Comparison of ENCODE assay signal across 1 cellular context in genomic region chr14:70600382-70601157, GRCh38.
TF ChIP-seq lines count a peak whose summit lies in the region.

A gene with protein sequence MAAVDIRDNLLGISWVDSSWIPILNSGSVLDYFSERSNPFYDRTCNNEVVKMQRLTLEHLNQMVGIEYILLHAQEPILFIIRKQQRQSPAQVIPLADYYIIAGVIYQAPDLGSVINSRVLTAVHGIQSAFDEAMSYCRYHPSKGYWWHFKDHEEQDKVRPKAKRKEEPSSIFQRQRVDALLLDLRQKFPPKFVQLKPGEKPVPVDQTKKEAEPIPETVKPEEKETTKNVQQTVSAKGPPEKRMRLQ (minus strand): TSS chr14:70600655. CDS start chr14:70600637, 18 bp downstream.

TF ChIP-seq in HepG2, 621 proteins besides CTCF, POLR2A, EP300 and RAD21 (continued from another document and continues in another):
- TF ChIP-seq CREB1 (IDR thresholded peaks at IDR 0.05): peak; percentile 92
- peak; percentile 99 for TF ChIP-seq CREB1 (CRISPR knock-in tag; IDR thresholded peaks at IDR 0.05)
- TF ChIP-seq ZNF256 (CRISPR knock-in tag; conservative IDR thresholded peaks at IDR 0.05): no peak
- no peak for TF ChIP-seq CCAR2 (optimal IDR thresholded peaks at IDR 0.05; ENCODE audit: low read depth, low read length)
- TF ChIP-seq IKZF4 (CRISPR knock-in tag; IDR thresholded peaks at IDR 0.05; ENCODE audit: borderline replicate concordance, low read depth, not compliant biosample characterization): no peak
- TF ChIP-seq, protein P1, sequence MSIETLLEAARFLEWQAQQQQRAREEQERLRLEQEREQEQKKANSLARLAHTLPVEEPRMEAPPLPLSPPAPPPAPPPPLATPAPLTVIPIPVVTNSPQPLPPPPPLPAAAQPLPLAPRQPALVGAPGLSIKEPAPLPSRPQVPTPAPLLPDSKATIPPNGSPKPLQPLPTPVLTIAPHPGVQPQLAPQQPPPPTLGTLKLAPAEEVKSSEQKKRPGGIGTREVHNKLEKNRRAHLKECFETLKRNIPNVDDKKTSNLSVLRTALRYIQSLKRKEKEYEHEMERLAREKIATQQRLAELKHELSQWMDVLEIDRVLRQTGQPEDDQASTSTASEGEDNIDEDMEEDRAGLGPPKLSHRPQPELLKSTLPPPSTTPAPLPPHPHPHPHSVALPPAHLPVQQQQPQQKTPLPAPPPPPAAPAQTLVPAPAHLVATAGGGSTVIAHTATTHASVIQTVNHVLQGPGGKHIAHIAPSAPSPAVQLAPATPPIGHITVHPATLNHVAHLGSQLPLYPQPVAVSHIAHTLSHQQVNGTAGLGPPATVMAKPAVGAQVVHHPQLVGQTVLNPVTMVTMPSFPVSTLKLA (IDR thresholded peaks at IDR 0.05): no peak
- TF ChIP-seq STAG1 (CRISPR knock-in tag; IDR thresholded peaks at IDR 0.05): no peak; the same call in 1 of the 2 replicates
- peak; percentile 99 for TF ChIP-seq SIN3B (IDR thresholded peaks at IDR 0.05; ENCODE audit: low read length)
- TF ChIP-seq ADNP (CRISPR knock-in tag; IDR thresholded peaks at IDR 0.05): no peak
- TF ChIP-seq RXRB (CRISPR knock-in tag; IDR thresholded peaks at IDR 0.05; ENCODE audit: borderline replicate concordance): peak; percentile 19; the same call in 1 of the 2 replicates
- TF ChIP-seq ZNF839 (CRISPR knock-in tag; IDR thresholded peaks at IDR 0.05; ENCODE audit: borderline replicate concordance): no peak
- TF ChIP-seq ZC3H4 (CRISPR knock-in tag; IDR thresholded peaks at IDR 0.05; ENCODE audit: borderline replicate concordance): no peak
- TF ChIP-seq BRD4 (CRISPR knock-in tag; IDR thresholded peaks at IDR 0.05): no peak
- no peak for TF ChIP-seq ISX (CRISPR knock-in tag; conservative IDR thresholded peaks at IDR 0.05)
- TF ChIP-seq ZBTB40 (IDR thresholded peaks at IDR 0.05): peak; percentile 60
- no peak for TF ChIP-seq ZBTB40 (CRISPR knock-in tag; IDR thresholded peaks at IDR 0.05)
- no peak for TF ChIP-seq ZSCAN5A (CRISPR knock-in tag; IDR thresholded peaks at IDR 0.05; ENCODE audit: borderline replicate concordance)
- TF ChIP-seq, protein P2, sequence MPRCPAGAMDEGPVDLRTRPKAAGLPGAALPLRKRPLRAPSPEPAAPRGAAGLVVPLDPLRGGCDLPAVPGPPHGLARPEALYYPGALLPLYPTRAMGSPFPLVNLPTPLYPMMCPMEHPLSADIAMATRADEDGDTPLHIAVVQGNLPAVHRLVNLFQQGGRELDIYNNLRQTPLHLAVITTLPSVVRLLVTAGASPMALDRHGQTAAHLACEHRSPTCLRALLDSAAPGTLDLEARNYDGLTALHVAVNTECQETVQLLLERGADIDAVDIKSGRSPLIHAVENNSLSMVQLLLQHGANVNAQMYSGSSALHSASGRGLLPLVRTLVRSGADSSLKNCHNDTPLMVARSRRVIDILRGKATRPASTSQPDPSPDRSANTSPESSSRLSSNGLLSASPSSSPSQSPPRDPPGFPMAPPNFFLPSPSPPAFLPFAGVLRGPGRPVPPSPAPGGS (CRISPR knock-in tag; IDR thresholded peaks at IDR 0.05): no peak
- TF ChIP-seq ZFP41 (CRISPR knock-in tag; IDR thresholded peaks at IDR 0.05; ENCODE audit: borderline replicate concordance): no peak
- TF ChIP-seq, protein P3, sequence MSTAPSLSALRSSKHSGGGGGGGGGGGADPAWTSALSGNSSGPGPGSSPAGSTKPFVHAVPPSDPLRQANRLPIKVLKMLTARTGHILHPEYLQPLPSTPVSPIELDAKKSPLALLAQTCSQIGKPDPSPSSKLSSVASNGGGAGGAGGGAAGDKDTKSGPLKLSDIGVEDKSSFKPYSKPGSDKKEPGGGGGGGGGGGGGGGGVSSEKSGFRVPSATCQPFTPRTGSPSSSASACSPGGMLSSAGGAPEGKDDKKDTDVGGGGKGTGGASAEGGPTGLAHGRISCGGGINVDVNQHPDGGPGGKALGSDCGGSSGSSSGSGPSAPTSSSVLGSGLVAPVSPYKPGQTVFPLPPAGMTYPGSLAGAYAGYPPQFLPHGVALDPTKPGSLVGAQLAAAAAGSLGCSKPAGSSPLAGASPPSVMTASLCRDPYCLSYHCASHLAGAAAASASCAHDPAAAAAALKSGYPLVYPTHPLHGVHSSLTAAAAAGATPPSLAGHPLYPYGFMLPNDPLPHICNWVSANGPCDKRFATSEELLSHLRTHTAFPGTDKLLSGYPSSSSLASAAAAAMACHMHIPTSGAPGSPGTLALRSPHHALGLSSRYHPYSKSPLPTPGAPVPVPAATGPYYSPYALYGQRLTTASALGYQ (CRISPR knock-in tag; IDR thresholded peaks at IDR 0.05): 0 out of 2 replicates have a peak, but pooled peaks have one; percentile 30
- no peak for TF ChIP-seq HINFP (CRISPR knock-in tag; IDR thresholded peaks at IDR 0.05; ENCODE audit: low read depth)
- 0 out of 2 replicates have a peak, but pooled peaks have one; percentile 14 for TF ChIP-seq NCOA2 (CRISPR knock-in tag; IDR thresholded peaks at IDR 0.05)
- no peak for TF ChIP-seq CHD2 (IDR thresholded peaks at IDR 0.05; ENCODE audit: low read depth, low read length)
- no peak for TF ChIP-seq E2F2 (CRISPR knock-in tag; IDR thresholded peaks at IDR 0.05; ENCODE audit: borderline replicate concordance)
- TF ChIP-seq SAP130 (CRISPR knock-in tag; IDR thresholded peaks at IDR 0.05; ENCODE audit: low read depth): peak; percentile 83
- TF ChIP-seq MAF1 (CRISPR knock-in tag; IDR thresholded peaks at IDR 0.05; ENCODE audit: borderline replicate concordance): no peak
- TF ChIP-seq ZSCAN12 (CRISPR knock-in tag; IDR thresholded peaks at IDR 0.05): no peak
- TF ChIP-seq HCFC1 (IDR thresholded peaks at IDR 0.05; ENCODE audit: low read depth, low read length): peak; percentile 71
- no peak for TF ChIP-seq RNF219 (CRISPR knock-in tag; IDR thresholded peaks at IDR 0.05)
- no peak for TF ChIP-seq ZNF296 (CRISPR knock-in tag; conservative IDR thresholded peaks at IDR 0.05)
- TF ChIP-seq ZNF33A (CRISPR knock-in tag; IDR thresholded peaks at IDR 0.05; ENCODE audit: borderline replicate concordance): no peak
- TF ChIP-seq ZNF746 (CRISPR knock-in tag; IDR thresholded peaks at IDR 0.05): no peak
- TF ChIP-seq MTA3 (CRISPR knock-in tag; IDR thresholded peaks at IDR 0.05): no peak
- no peak for TF ChIP-seq KAT2B (IDR thresholded peaks at IDR 0.05; ENCODE audit: borderline replicate concordance, low read depth, low read length)
- TF ChIP-seq ZNF276 (CRISPR knock-in tag; IDR thresholded peaks at IDR 0.05; ENCODE audit: low read depth): no peak
- 0 out of 2 replicates have a peak, but pooled peaks have one; percentile 22 for TF ChIP-seq ZKSCAN8 (CRISPR knock-in tag; IDR thresholded peaks at IDR 0.05; ENCODE audit: borderline replicate concordance)
